8 cellular contexts compared by ENCODE assay signal in genomic region chr13:30394798-30395191, GRCh38. TPM values are rescaled to one million over a fixed set of nuclear protein-coding genes. Genes with fewer than 3 reads are reported as not detected.
DNase-seq lines count a peak whose midpoint lies in the region; ATAC-seq lines count a peak whose summit lies in the region.

No MANE protein-coding gene starts in this region.

- H3K27ac Mint-ChIP-seq in activated T-helper 1 cell treated with anti-CD3 and anti-CD28 coated beads, Interleukin-12 subunit alpha, Interleukin-12 subunit beta, Interleukin-2, Interleukin-4 antibody, amounts not matched to agents 30 ng/mL and 10 ng/mL and 1 ng/mL, durations not matched to agents 14 hours and 24 hours and 36 hours: peak overlapping the region; percentile 95
- H3K27ac Mint-ChIP-seq in stimulated activated effector memory CD8-positive, alpha-beta T cell treated with anti-CD3 and anti-CD28 coated beads, Interleukin-12 subunit alpha, Interleukin-12 subunit beta, amount 100 ng/mL, for 72 hours: peak overlapping the region; percentile 89

- H3K9me3 Mint-ChIP-seq in activated T-helper 1 cell treated with anti-CD3 and anti-CD28 coated beads, Interleukin-12 subunit alpha, Interleukin-12 subunit beta, Interleukin-2, Interleukin-4 antibody, amounts not matched to agents 30 ng/mL and 10 ng/mL and 1 ng/mL, durations not matched to agents 14 hours and 24 hours and 36 hours: no peaks in the 10 kb centered on the region
- no peaks in the 10 kb centered on the region for H3K9me3 Mint-ChIP-seq in stimulated activated effector memory CD8-positive, alpha-beta T cell treated with anti-CD3 and anti-CD28 coated beads, Interleukin-12 subunit alpha, Interleukin-12 subunit beta, amount 100 ng/mL, for 72 hours

- H3K4me3 Mint-ChIP-seq in activated T-helper 1 cell treated with anti-CD3 and anti-CD28 coated beads, Interleukin-12 subunit alpha, Interleukin-12 subunit beta, Interleukin-2, Interleukin-4 antibody, amounts not matched to agents 30 ng/mL and 10 ng/mL and 1 ng/mL, durations not matched to agents 14 hours and 24 hours and 36 hours: peak overlapping the region; percentile 84
- H3K4me3 Mint-ChIP-seq in stimulated activated effector memory CD8-positive, alpha-beta T cell treated with anti-CD3 and anti-CD28 coated beads, Interleukin-12 subunit alpha, Interleukin-12 subunit beta, amount 100 ng/mL, for 72 hours: peak overlapping the region; percentile 84

- H2AFZ ChIP-seq in ACC112 (ENCODE audit: low read length, unreplicated experiment): peak overlapping the region; percentile 95

- no peaks in the 10 kb centered on the region for H3K79me2 ChIP-seq in ACC112 (ENCODE audit: control insufficient read depth, insufficient read depth, low read length, unreplicated experiment)

- H3K27me3 ChIP-seq in ACC112 (ENCODE audit: insufficient read depth, low read length) (no peaks in the 10 kb centered on the region), iPS-18a (ENCODE audit: control insufficient read depth, insufficient read depth, low read length) (no peaks in the 10 kb centered on the region)

- ATAC-seq in GM19035 (IDR thresholded peaks at IDR 0.05; ENCODE audit: unreplicated experiment) (peak; percentile 84), HG03342 (IDR thresholded peaks at IDR 0.05; ENCODE audit: unreplicated experiment) (peak; percentile 60)
- ATAC-seq in stimulated activated effector memory CD8-positive, alpha-beta T cell treated with anti-CD3 and anti-CD28 coated beads, Interleukin-12 subunit alpha, Interleukin-12 subunit beta, amount 100 ng/mL, for 72 hours: peak; percentile 67

- H3K9me3 ChIP-seq in iPS-18a (ENCODE audit: control insufficient read depth, low read depth, low read length): no peaks in the 10 kb centered on the region

- intact Hi-C loops in activated T-helper 1 cell treated with anti-CD3 and anti-CD28 coated beads, Interleukin-12 subunit alpha, Interleukin-12 subunit beta, Interleukin-2, Interleukin-4 antibody, amounts not matched to agents 30 ng/mL and 10 ng/mL and 1 ng/mL, durations not matched to agents 14 hours and 24 hours and 36 hours (cut with micrococcal nuclease): loop anchor here (1.0 to 2.0 kb wide), 8 partner anchors 14 to 88 kb away; partner anchors contain the start of genes KATNAL1 and UBE2L5

- peaks cover 56% of the 10 kb centered on the region for H3K4me1 Mint-ChIP-seq in activated T-helper 1 cell treated with anti-CD3 and anti-CD28 coated beads, Interleukin-12 subunit alpha, Interleukin-12 subunit beta, Interleukin-2, Interleukin-4 antibody, amounts not matched to agents 30 ng/mL and 10 ng/mL and 1 ng/mL, durations not matched to agents 14 hours and 24 hours and 36 hours (ENCODE audit: low read depth)
- peaks cover 20% of the 10 kb centered on the region for H3K4me1 Mint-ChIP-seq in stimulated activated effector memory CD8-positive, alpha-beta T cell treated with anti-CD3 and anti-CD28 coated beads, Interleukin-12 subunit alpha, Interleukin-12 subunit beta, amount 100 ng/mL, for 72 hours

- H3K4me1 ChIP-seq in ACC112 (ENCODE audit: control insufficient read depth, insufficient read depth, low read length, unreplicated experiment) (no peaks in the 10 kb centered on the region), iPS-18a (ENCODE audit: control insufficient read depth, low read depth, low read length) (peaks cover 13% of the 10 kb centered on the region)

- no peak for DNase-seq in activated T-helper 1 cell treated with anti-CD3 and anti-CD28 coated beads, Interleukin-12 subunit alpha, Interleukin-12 subunit beta, Interleukin-2, Interleukin-4 antibody, amounts not matched to agents 30 ng/mL and 10 ng/mL and 1 ng/mL, durations not matched to agents 14 hours and 24 hours and 36 hours (ENCODE audit: low spot score)
- DNase-seq in stimulated activated effector memory CD8-positive, alpha-beta T cell treated with anti-CD3 and anti-CD28 coated beads, Interleukin-12 subunit alpha, Interleukin-12 subunit beta, amount 100 ng/mL, for 72 hours (ENCODE audit: low spot score in 2 of 2): no peak
- DNase-seq in COR-L47 (lab: John Stamatoyannopoulos, UW): no peak
- no peak for DNase-seq in NCI-H1105 treated with DMSO at 0.1 percent for 48 hours (lab: John Stamatoyannopoulos, UW)

- H3K9ac ChIP-seq in iPS-18a (ENCODE audit: low read length): peak overlapping the region; percentile 26

- no peaks in the 10 kb centered on the region for H3K36me3 ChIP-seq in ACC112 (ENCODE audit: insufficient read depth, low read length)
- H3K36me3 ChIP-seq in iPS-18a (ENCODE audit: control insufficient read depth, low read depth, low read length): no peaks in the 10 kb centered on the region

- H3K27ac ChIP-seq in ACC112 (ENCODE audit: low read depth, low read length) (peak overlapping the region; percentile 79), iPS-18a (ENCODE audit: low read length) (no peak overlapping the region)

- no peaks in the 10 kb centered on the region for H3K27me3 Mint-ChIP-seq in activated T-helper 1 cell treated with anti-CD3 and anti-CD28 coated beads, Interleukin-12 subunit alpha, Interleukin-12 subunit beta, Interleukin-2, Interleukin-4 antibody, amounts not matched to agents 30 ng/mL and 10 ng/mL and 1 ng/mL, durations not matched to agents 14 hours and 24 hours and 36 hours (ENCODE audit: insufficient read depth)

- H3K36me3 Mint-ChIP-seq in activated T-helper 1 cell treated with anti-CD3 and anti-CD28 coated beads, Interleukin-12 subunit alpha, Interleukin-12 subunit beta, Interleukin-2, Interleukin-4 antibody, amounts not matched to agents 30 ng/mL and 10 ng/mL and 1 ng/mL, durations not matched to agents 14 hours and 24 hours and 36 hours (ENCODE audit: low read depth): no peaks in the 10 kb centered on the region
- no peaks in the 10 kb centered on the region for H3K36me3 Mint-ChIP-seq in stimulated activated effector memory CD8-positive, alpha-beta T cell treated with anti-CD3 and anti-CD28 coated beads, Interleukin-12 subunit alpha, Interleukin-12 subunit beta, amount 100 ng/mL, for 72 hours

- H3K4me3 ChIP-seq in ACC112 (ENCODE audit: low read depth, low read length): peak overlapping the region; percentile 82
- peak overlapping the region; percentile 70 for H3K4me3 ChIP-seq in iPS-18a (ENCODE audit: low read length)

RNA-seq across cellular contexts. Expression of gene UBE2L5, which starts 27.5 kb away (rescaled TPM):
- not detected in 2 replicates for total RNA-seq in activated T-helper 1 cell treated with anti-CD3 and anti-CD28 coated beads, Interleukin-12 subunit alpha, Interleukin-12 subunit beta, Interleukin-2, Interleukin-4 antibody, amounts not matched to agents 30 ng/mL and 10 ng/mL and 1 ng/mL, durations not matched to agents 14 hours and 24 hours and 36 hours
